Comparison of ENCODE assay signal across 19 cellular contexts in genomic region chr18:38453880-38454279, GRCh38.
A peak's percentile ranks its signal among the peaks of the same experiment; 100 is the strongest.
DNase-seq lines count a peak whose midpoint lies in the region; ATAC-seq and TF ChIP-seq lines count a peak whose summit lies in the region.
"Had no signal": no experiment of that assay in that cellular context is flagged by ENCODE, and none has a peak within 500 bp of the region (broad histone marks: within the 10 kb centered on the region; RNA-seq: fewer than 3 reads in every experiment).

No MANE protein-coding gene starts in this region.

- H3K27ac Mint-ChIP-seq in immature natural killer cell (no peak overlapping the region), natural killer cell (no peak overlapping the region)
- H3K27ac Mint-ChIP-seq: CD14-positive monocyte; T-helper 2 cell treated with Interferon-gamma antibody and Interleukin-4, amounts not matched to agents 5 μg/mL and 100 μg/mL, for 36 hours had no signal

- DNase-seq in COLO668 (lab: John Stamatoyannopoulos, UW; ENCODE audit: unreplicated experiment) (peak; percentile 19), NCI-H146 (lab: John Stamatoyannopoulos, UW) (peak; percentile 95), NCI-H345 treated with DMSO at 0.1 percent for 48 hours (lab: John Stamatoyannopoulos, UW; ENCODE audit: unreplicated experiment) (peak; percentile 68), immature natural killer cell (no peak), KBM-7 (no peak), natural killer cell (no peak)
- DNase-seq in activated CD4-positive, alpha-beta T cell treated with anti-CD3 and anti-CD28 coated beads, Interleukin-2, amount 50 U/mL, for 48 hours: no peak
- DNase-seq: ACHN; IMR-90; Karpas-422; NCI-H1694; NCI-H2171 treated with DMSO at 0.1 percent for 48 hours; NK-92 treated with Interleukin-12 subunit alpha and Interleukin-12 subunit beta, amount 100 ng/mL, for 24 hours; Right ventricle myocardium superior; SK-N-SH had no signal

- H4K20me1 ChIP-seq in BLaER1: no peaks in the 10 kb centered on the region

- peak overlapping the region; percentile 80 for H3K27ac ChIP-seq in BLaER1
- H3K27ac ChIP-seq: HL-60 had no signal

- H3K4me3 Mint-ChIP-seq in immature natural killer cell (no peak overlapping the region), natural killer cell (no peak overlapping the region)
- H3K4me3 Mint-ChIP-seq: CD14-positive monocyte; T-helper 2 cell treated with Interferon-gamma antibody and Interleukin-4, amounts not matched to agents 5 μg/mL and 100 μg/mL, for 36 hours had no signal

- peak overlapping the region; percentile 61 for H3K4me2 ChIP-seq in BLaER1
- H3K4me2 ChIP-seq: SK-N-SH had no signal

- TF ChIP-seq CTCF in natural killer cell (IDR thresholded peaks at IDR 0.05): no peak

- no peaks in the 10 kb centered on the region for H3K27me3 ChIP-seq in BLaER1

- in situ Hi-C loops in KBM-7 (cut with MboI; ENCODE audit: low pct_unique_long_range_greater_than_20kb, low sequenced_read_pairs): no loop called here

- H3K9ac ChIP-seq in BLaER1: peak overlapping the region; percentile 2; the same call in 1 of the 2 replicates
- H3K9ac ChIP-seq: SK-N-SH had no signal

- no peaks in the 10 kb centered on the region for H3K4me1 Mint-ChIP-seq in immature natural killer cell
- H3K4me1 Mint-ChIP-seq in natural killer cell: no peaks in the 10 kb centered on the region
- H3K4me1 Mint-ChIP-seq: CD14-positive monocyte had no signal

- no peak overlapping the region for H3K4me3 ChIP-seq in BLaER1

- H3K36me3 Mint-ChIP-seq in immature natural killer cell (no peaks in the 10 kb centered on the region), natural killer cell (no peaks in the 10 kb centered on the region)
- H3K36me3 Mint-ChIP-seq: CD14-positive monocyte had no signal

- H3K9me3 Mint-ChIP-seq in immature natural killer cell (peaks cover 0 to 11% (median 6%) of the 10 kb centered on the region in 6 donors), natural killer cell (peaks cover 18 to 35% of the 10 kb centered on the region in 2 donors)
- H3K9me3 Mint-ChIP-seq: T-helper 2 cell treated with Interferon-gamma antibody and Interleukin-4, amounts not matched to agents 5 μg/mL and 100 μg/mL, for 36 hours had no signal

- no peaks in the 10 kb centered on the region for H3K27me3 Mint-ChIP-seq in immature natural killer cell (ENCODE audit: low read depth in 3 of 3)
- no peaks in the 10 kb centered on the region for H3K27me3 Mint-ChIP-seq in natural killer cell (ENCODE audit: low read depth in 2 of 2)

- H3K36me3 ChIP-seq in BLaER1: no peaks in the 10 kb centered on the region

- intact Hi-C loops in natural killer cell (cut with micrococcal nuclease): no loop called here

- ATAC-seq in natural killer cell: no peak

- H3K4me1 ChIP-seq in BLaER1: peaks cover 88% of the 10 kb centered on the region

- peaks cover 33% of the 10 kb centered on the region for H3K9me3 ChIP-seq in BLaER1
- H3K9me3 ChIP-seq: SK-N-SH had no signal

Comparison
In these comparisons a context has a peak if more than half of its experiments do, and no peak if none do; other contexts are left out.
1. DNase-seq: peak in COLO668 (single experiment), NCI-H146 (single experiment) and NCI-H345 treated with DMSO at 0.1 percent for 48 hours (single experiment); none in immature natural killer cell (0 of 3), KBM-7 (single experiment), natural killer cell (single experiment) and activated CD4-positive, alpha-beta T cell treated with anti-CD3 and anti-CD28 coated beads, Interleukin-2, amount 50 U/mL, for 48 hours (0 of 2).